Comparison of ENCODE assay signal across 1 cellular context in genomic region chr2:102233132-102233884, GRCh38.
TF ChIP-seq lines count a peak whose summit lies in the region.

No MANE protein-coding gene starts in this region.

TF ChIP-seq in WTC11, 78 proteins besides CTCF, POLR2A, EP300 and RAD21:
- TF ChIP-seq, protein P1, sequence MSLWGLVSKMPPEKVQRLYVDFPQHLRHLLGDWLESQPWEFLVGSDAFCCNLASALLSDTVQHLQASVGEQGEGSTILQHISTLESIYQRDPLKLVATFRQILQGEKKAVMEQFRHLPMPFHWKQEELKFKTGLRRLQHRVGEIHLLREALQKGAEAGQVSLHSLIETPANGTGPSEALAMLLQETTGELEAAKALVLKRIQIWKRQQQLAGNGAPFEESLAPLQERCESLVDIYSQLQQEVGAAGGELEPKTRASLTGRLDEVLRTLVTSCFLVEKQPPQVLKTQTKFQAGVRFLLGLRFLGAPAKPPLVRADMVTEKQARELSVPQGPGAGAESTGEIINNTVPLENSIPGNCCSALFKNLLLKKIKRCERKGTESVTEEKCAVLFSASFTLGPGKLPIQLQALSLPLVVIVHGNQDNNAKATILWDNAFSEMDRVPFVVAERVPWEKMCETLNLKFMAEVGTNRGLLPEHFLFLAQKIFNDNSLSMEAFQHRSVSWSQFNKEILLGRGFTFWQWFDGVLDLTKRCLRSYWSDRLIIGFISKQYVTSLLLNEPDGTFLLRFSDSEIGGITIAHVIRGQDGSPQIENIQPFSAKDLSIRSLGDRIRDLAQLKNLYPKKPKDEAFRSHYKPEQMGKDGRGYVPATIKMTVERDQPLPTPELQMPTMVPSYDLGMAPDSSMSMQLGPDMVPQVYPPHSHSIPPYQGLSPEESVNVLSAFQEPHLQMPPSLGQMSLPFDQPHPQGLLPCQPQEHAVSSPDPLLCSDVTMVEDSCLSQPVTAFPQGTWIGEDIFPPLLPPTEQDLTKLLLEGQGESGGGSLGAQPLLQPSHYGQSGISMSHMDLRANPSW (CRISPR knock-in tag; conservative IDR thresholded peaks at IDR 0.05; ENCODE audit: low read depth), result no peak
- TF ChIP-seq, protein P2, sequence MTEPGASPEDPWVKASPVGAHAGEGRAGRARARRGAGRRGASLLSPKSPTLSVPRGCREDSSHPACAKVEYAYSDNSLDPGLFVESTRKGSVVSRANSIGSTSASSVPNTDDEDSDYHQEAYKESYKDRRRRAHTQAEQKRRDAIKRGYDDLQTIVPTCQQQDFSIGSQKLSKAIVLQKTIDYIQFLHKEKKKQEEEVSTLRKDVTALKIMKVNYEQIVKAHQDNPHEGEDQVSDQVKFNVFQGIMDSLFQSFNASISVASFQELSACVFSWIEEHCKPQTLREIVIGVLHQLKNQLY (CRISPR knock-in tag; IDR thresholded peaks at IDR 0.05), result no peak
- TF ChIP-seq, protein P3, sequence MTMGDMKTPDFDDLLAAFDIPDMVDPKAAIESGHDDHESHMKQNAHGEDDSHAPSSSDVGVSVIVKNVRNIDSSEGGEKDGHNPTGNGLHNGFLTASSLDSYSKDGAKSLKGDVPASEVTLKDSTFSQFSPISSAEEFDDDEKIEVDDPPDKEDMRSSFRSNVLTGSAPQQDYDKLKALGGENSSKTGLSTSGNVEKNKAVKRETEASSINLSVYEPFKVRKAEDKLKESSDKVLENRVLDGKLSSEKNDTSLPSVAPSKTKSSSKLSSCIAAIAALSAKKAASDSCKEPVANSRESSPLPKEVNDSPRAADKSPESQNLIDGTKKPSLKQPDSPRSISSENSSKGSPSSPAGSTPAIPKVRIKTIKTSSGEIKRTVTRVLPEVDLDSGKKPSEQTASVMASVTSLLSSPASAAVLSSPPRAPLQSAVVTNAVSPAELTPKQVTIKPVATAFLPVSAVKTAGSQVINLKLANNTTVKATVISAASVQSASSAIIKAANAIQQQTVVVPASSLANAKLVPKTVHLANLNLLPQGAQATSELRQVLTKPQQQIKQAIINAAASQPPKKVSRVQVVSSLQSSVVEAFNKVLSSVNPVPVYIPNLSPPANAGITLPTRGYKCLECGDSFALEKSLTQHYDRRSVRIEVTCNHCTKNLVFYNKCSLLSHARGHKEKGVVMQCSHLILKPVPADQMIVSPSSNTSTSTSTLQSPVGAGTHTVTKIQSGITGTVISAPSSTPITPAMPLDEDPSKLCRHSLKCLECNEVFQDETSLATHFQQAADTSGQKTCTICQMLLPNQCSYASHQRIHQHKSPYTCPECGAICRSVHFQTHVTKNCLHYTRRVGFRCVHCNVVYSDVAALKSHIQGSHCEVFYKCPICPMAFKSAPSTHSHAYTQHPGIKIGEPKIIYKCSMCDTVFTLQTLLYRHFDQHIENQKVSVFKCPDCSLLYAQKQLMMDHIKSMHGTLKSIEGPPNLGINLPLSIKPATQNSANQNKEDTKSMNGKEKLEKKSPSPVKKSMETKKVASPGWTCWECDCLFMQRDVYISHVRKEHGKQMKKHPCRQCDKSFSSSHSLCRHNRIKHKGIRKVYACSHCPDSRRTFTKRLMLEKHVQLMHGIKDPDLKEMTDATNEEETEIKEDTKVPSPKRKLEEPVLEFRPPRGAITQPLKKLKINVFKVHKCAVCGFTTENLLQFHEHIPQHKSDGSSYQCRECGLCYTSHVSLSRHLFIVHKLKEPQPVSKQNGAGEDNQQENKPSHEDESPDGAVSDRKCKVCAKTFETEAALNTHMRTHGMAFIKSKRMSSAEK (CRISPR knock-in tag; IDR thresholded peaks at IDR 0.05; ENCODE audit: borderline replicate concordance), result no peak
- TF ChIP-seq FOXK1 (CRISPR knock-in tag; IDR thresholded peaks at IDR 0.05) (no peak), ATF1 (CRISPR knock-in tag; IDR thresholded peaks at IDR 0.05) (no peak), NR2C2 (CRISPR knock-in tag; IDR thresholded peaks at IDR 0.05) (no peak), ZNF219 (CRISPR knock-in tag; IDR thresholded peaks at IDR 0.05; ENCODE audit: borderline replicate concordance) (no peak)
TF ChIP-seq in WTC11: peak in this region for 0.
